Comparison of ENCODE assay signal across 17 cellular contexts in the genomic region with DNA sequence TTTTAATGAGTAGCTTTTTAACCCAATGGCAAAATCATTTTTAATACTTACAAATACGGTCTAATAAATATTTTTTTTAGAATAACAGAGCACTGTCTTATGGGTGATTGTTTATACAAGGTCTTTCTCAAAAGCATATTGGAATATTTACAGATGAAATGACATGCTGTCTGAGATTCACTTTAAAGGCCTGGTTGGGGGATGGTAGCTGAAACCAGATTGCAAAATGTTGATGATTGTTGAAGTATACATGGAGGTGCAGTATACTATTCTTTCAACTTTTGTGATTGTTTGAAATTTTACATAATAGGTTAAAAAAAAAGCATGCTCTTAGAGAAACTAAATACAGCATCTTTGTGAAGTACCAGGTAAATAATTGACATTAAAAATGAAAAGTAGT.
DNase-seq lines count a peak whose midpoint lies in the region; ATAC-seq, FAIRE-seq and TF ChIP-seq lines count a peak whose summit lies in the region.
"Had no signal": no experiment of that assay in that cellular context is flagged by ENCODE, and none has a peak within 500 bp of the region (broad histone marks: within the 10 kb centered on the region; RNA-seq: fewer than 3 reads in every experiment).

No MANE protein-coding gene starts in this region.

- H3K9ac ChIP-seq in endothelial cell of umbilical vein (replicated peaks; ENCODE audit: extremely low read depth, insufficient read depth, low read length), result no peak overlapping the region
- peak overlapping the region; percentile 12 for H3K9ac ChIP-seq in skeletal muscle satellite cell (ENCODE audit: low read depth, low read length)
- H3K9ac ChIP-seq: parathyroid adenoma had no signal

- no TSS peak for BruUV-seq in endothelial cell of umbilical vein (replicated peaks; lab: Mats Ljungman, UMichigan)

- ATAC-seq in HG03442 (IDR thresholded peaks at IDR 0.05; ENCODE audit: unreplicated experiment), result no peak
- no peak for ATAC-seq in HG03045 (IDR thresholded peaks at IDR 0.05; ENCODE audit: unreplicated experiment)
- ATAC-seq in activated CD4-positive, CD25-positive, alpha-beta regulatory T cell treated with anti-CD3 and anti-CD28 coated beads, Interleukin-2, amount 50 U/mL, for 24 hours, result no peak

- H3K79me2 ChIP-seq in endothelial cell of umbilical vein (ENCODE audit: control insufficient read depth, insufficient read depth, low read length), result peaks cover 12% of the 10 kb centered on the region

- CTCF ChIA-PET in AG04450 (lab: Charles Lee) (interaction anchor here (1.1 to 1.6 kb wide), 2 partner anchors 8 to 190 kb away, joined by 3 to 6 read pairs; no protein-coding TSS in a partner anchor), endothelial cell of umbilical vein (lab: Charles Lee) (interaction anchor here (0.9 to 1.3 kb wide), 10 partner anchors 10 to 108 kb away, joined by 3 to 5 read pairs (median 3); no protein-coding TSS in a partner anchor)

- H3K36me3 ChIP-seq in endothelial cell of umbilical vein (ENCODE audit: control insufficient read depth in 2 of 2, extremely low read depth in 1 of 2, insufficient read depth in 2 of 2, low read length in 2 of 2), result no peaks in the 10 kb centered on the region
- H3K36me3 ChIP-seq in skeletal muscle satellite cell (ENCODE audit: insufficient read depth, low read length), result no peaks in the 10 kb centered on the region
- H3K36me3 ChIP-seq: heart left ventricle, lower lobe of right lung had no signal

- H2AFZ ChIP-seq in endothelial cell of umbilical vein (ENCODE audit: low read depth, low read length), result no peak overlapping the region
- H2AFZ ChIP-seq: parathyroid adenoma had no signal

- H3K27me3 ChIP-seq in AG04450 (ENCODE audit: control insufficient read depth, insufficient read depth, low read length) (no peaks in the 10 kb centered on the region), endothelial cell of umbilical vein (ENCODE audit: control insufficient read depth in 2 of 2, insufficient read depth in 2 of 2, low read length in 2 of 2) (no peaks in the 10 kb centered on the region), skeletal muscle satellite cell (ENCODE audit: control insufficient read depth, insufficient read depth, low read length) (no peaks in the 10 kb centered on the region)
- H3K27me3 ChIP-seq: heart left ventricle had no signal

- FAIRE-seq in RCC 7860 (lab: Jason Lieb, UNC) (peak; percentile 17), endothelial cell of umbilical vein (lab: Jason Lieb, UNC) (no peak)

- no peaks in the 10 kb centered on the region for H3K9me3 ChIP-seq in AG04450 (ENCODE audit: control insufficient read depth, insufficient read depth, low read length)
- no peaks in the 10 kb centered on the region for H3K9me3 ChIP-seq in endothelial cell of umbilical vein (replicated peaks; ENCODE audit: control insufficient read depth, insufficient read depth, low read length)
- no peaks in the 10 kb centered on the region for H3K9me3 ChIP-seq in skeletal muscle satellite cell (replicated peaks; ENCODE audit: low read length)
- H3K9me3 ChIP-seq: heart left ventricle, lower lobe of right lung had no signal

- H3K4me2 ChIP-seq in endothelial cell of umbilical vein (ENCODE audit: insufficient read depth, low read length) (peak overlapping the region; percentile 63), skeletal muscle satellite cell (ENCODE audit: low read length) (peak overlapping the region; percentile 59)

- peaks cover 2% of the 10 kb centered on the region for H4K20me1 ChIP-seq in endothelial cell of umbilical vein (replicated peaks; ENCODE audit: control insufficient read depth, extremely low read depth, insufficient read depth, low read length)

- intact Hi-C loops in endothelial cell of umbilical vein (cut with micrococcal nuclease), result no loop called here

- no peaks in the 10 kb centered on the region for H3K9me1 ChIP-seq in endothelial cell of umbilical vein (replicated peaks; ENCODE audit: control insufficient read depth, extremely low read depth, insufficient read depth, low read length)

- H3K4me3 ChIP-seq in AG04450 (ENCODE audit: low read depth, low read length), result no peak overlapping the region
- no peak overlapping the region for H3K4me3 ChIP-seq in endothelial cell of umbilical vein (replicated peaks in 1 of 3; ENCODE audit: insufficient read depth in 1 of 3, low read depth in 1 of 3, low read length in 3 of 3)
- no peak overlapping the region for H3K4me3 ChIP-seq in skeletal muscle satellite cell (ENCODE audit: low read length)
- H3K4me3 ChIP-seq: heart left ventricle, lower lobe of right lung had no signal

- peaks cover 22% of the 10 kb centered on the region for H3K4me1 ChIP-seq in endothelial cell of umbilical vein (ENCODE audit: control insufficient read depth, extremely low read depth, insufficient read depth, low read length)
- H3K4me1 ChIP-seq in skeletal muscle satellite cell (ENCODE audit: control insufficient read depth, insufficient read depth, low read length), result peaks cover 35% of the 10 kb centered on the region

- TF ChIP-seq POLR2A in endothelial cell of umbilical vein (IDR thresholded peaks at IDR 0.05; ENCODE audit: low read depth, low read length), result no peak

- DNase-seq in AG04450 (ENCODE audit: low read depth, low spot score), result no peak
- DNase-seq in RCC 7860 (ENCODE audit: low spot score), result no peak
- no peak for DNase-seq in endothelial cell of umbilical vein (ENCODE audit: low read depth, low spot score)
- no peak for DNase-seq in stimulated activated CD4-positive, alpha-beta T cell treated with anti-CD3 and anti-CD28 coated beads, Interleukin-2, amount 100 ng/mL, for 24 hours
- DNase-seq: activated CD4-positive, alpha-beta T cell treated with anti-CD3 and anti-CD28 coated beads, Interleukin-2, amount 10 ng/mL, durations not matched to agents 7 days and 5 days; activated effector memory CD4-positive, alpha-beta T cell treated with Interleukin-2 at 50 U/mL for 16 hours; heart left ventricle; lower lobe of right lung; NCI-H1048; NCI-H69; SHP77; stimulated activated CD4-positive, alpha-beta T cell treated with anti-CD3 and anti-CD28 coated beads, Interleukin-4, amount 100 ng/mL, for 1 hour had no signal

- TF ChIP-seq CTCF in AG04450 (IDR thresholded peaks at IDR 0.05; ENCODE audit: low read depth, low read length), result no peak
- TF ChIP-seq CTCF in endothelial cell of umbilical vein (IDR thresholded peaks at IDR 0.05; ENCODE audit: extremely low read depth in 1 of 2, insufficient read depth in 1 of 2, low read depth in 1 of 2, low read length in 2 of 2), result no peak

- dilution Hi-C loops in endothelial cell of umbilical vein (cut with MboI; ENCODE audit: extremely low pct_ligation_motif_present, low sequenced_read_pairs), result no loop called here

- H3K27ac ChIP-seq in AG04450 (ENCODE audit: low read depth, low read length), result peak overlapping the region; percentile 59
- H3K27ac ChIP-seq in endothelial cell of umbilical vein (ENCODE audit: insufficient read depth, low read depth, low read length), result no peak overlapping the region
- H3K27ac ChIP-seq: lower lobe of right lung, parathyroid adenoma had no signal

- POLR2A ChIA-PET in AG04450 (lab: Yijun Ruan, JAX), result interaction anchor here (0.8 kb wide), 1 partner anchor 25 kb away, joined by 3 read pairs; no protein-coding TSS in a partner anchor
- POLR2A ChIA-PET in endothelial cell of umbilical vein (lab: Charles Lee), result no interaction called here

TF ChIP-seq in endothelial cell of umbilical vein, 7 proteins besides CTCF, POLR2A, EP300 and RAD21:
- TF ChIP-seq EZH2 (IDR thresholded peaks at IDR 0.05; ENCODE audit: borderline replicate concordance, low read depth, low read length, severe bottlenecking) (no peak), JUN (IDR thresholded peaks at IDR 0.05; ENCODE audit: borderline replicate concordance, insufficient read depth, insufficient read length, low read depth) (no peak), POLR2AphosphoS5 (IDR thresholded peaks at IDR 0.05; ENCODE audit: insufficient read depth, low read depth, low read length) (no peak), GATA2 (IDR thresholded peaks at IDR 0.05; ENCODE audit: insufficient read depth, insufficient read length, low read depth, low read length) (no peak)
- TF ChIP-seq, protein P1, sequence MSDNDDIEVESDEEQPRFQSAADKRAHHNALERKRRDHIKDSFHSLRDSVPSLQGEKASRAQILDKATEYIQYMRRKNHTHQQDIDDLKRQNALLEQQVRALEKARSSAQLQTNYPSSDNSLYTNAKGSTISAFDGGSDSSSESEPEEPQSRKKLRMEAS (IDR thresholded peaks at IDR 0.05; ENCODE audit: insufficient read depth, insufficient read length), result no peak
